1 cellular context compared by ENCODE assay signal in the genomic region with DNA sequence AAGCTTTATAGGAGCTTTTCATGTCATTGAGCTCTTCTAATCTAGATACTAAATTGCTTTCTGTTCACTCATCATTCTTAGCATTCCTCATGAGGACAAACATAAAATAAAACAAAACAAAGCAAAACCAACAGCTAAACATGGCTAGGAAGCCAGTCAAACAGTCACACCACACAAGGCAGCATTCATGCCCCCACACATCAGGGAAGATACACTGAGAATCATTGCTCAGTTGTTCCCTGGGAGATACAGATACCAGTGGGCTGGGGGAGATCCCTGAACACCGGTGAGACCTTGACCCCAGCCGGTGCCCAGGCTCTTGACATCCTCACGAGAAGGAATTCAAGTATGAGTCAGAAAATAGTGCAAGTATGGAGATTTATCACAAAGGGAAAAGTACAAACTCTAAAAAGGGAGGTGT.
TF ChIP-seq lines count a peak whose summit lies in the region.

No MANE protein-coding gene starts in this region.

TF ChIP-seq in H1, 55 proteins besides CTCF, POLR2A, EP300 and RAD21:
- TF ChIP-seq BACH1 (IDR thresholded peaks at IDR 0.05; ENCODE audit: low read length): no peak
- TF ChIP-seq EGR1 (IDR thresholded peaks at IDR 0.05; ENCODE audit: borderline replicate concordance, low read depth, low read length): no peak
- no peak for TF ChIP-seq RFX5 (IDR thresholded peaks at IDR 0.05; ENCODE audit: borderline replicate concordance, low read depth, low read length)
- TF ChIP-seq RBBP5 (IDR thresholded peaks at IDR 0.05; ENCODE audit: borderline replicate concordance, low read depth, low read length): no peak
- no peak for TF ChIP-seq SIRT6 (IDR thresholded peaks at IDR 0.05; ENCODE audit: low read length)
- no peak for TF ChIP-seq CBX5 (IDR thresholded peaks at IDR 0.05; ENCODE audit: low read depth, low read length)
- no peak for TF ChIP-seq HDAC2 (IDR thresholded peaks at IDR 0.05; ENCODE audit: borderline replicate concordance in 1 of 2, low read depth in 2 of 2, low read length in 2 of 2)
- no peak for TF ChIP-seq TEAD4 (IDR thresholded peaks at IDR 0.05; ENCODE audit: low read depth, low read length)
- TF ChIP-seq, protein P1, sequence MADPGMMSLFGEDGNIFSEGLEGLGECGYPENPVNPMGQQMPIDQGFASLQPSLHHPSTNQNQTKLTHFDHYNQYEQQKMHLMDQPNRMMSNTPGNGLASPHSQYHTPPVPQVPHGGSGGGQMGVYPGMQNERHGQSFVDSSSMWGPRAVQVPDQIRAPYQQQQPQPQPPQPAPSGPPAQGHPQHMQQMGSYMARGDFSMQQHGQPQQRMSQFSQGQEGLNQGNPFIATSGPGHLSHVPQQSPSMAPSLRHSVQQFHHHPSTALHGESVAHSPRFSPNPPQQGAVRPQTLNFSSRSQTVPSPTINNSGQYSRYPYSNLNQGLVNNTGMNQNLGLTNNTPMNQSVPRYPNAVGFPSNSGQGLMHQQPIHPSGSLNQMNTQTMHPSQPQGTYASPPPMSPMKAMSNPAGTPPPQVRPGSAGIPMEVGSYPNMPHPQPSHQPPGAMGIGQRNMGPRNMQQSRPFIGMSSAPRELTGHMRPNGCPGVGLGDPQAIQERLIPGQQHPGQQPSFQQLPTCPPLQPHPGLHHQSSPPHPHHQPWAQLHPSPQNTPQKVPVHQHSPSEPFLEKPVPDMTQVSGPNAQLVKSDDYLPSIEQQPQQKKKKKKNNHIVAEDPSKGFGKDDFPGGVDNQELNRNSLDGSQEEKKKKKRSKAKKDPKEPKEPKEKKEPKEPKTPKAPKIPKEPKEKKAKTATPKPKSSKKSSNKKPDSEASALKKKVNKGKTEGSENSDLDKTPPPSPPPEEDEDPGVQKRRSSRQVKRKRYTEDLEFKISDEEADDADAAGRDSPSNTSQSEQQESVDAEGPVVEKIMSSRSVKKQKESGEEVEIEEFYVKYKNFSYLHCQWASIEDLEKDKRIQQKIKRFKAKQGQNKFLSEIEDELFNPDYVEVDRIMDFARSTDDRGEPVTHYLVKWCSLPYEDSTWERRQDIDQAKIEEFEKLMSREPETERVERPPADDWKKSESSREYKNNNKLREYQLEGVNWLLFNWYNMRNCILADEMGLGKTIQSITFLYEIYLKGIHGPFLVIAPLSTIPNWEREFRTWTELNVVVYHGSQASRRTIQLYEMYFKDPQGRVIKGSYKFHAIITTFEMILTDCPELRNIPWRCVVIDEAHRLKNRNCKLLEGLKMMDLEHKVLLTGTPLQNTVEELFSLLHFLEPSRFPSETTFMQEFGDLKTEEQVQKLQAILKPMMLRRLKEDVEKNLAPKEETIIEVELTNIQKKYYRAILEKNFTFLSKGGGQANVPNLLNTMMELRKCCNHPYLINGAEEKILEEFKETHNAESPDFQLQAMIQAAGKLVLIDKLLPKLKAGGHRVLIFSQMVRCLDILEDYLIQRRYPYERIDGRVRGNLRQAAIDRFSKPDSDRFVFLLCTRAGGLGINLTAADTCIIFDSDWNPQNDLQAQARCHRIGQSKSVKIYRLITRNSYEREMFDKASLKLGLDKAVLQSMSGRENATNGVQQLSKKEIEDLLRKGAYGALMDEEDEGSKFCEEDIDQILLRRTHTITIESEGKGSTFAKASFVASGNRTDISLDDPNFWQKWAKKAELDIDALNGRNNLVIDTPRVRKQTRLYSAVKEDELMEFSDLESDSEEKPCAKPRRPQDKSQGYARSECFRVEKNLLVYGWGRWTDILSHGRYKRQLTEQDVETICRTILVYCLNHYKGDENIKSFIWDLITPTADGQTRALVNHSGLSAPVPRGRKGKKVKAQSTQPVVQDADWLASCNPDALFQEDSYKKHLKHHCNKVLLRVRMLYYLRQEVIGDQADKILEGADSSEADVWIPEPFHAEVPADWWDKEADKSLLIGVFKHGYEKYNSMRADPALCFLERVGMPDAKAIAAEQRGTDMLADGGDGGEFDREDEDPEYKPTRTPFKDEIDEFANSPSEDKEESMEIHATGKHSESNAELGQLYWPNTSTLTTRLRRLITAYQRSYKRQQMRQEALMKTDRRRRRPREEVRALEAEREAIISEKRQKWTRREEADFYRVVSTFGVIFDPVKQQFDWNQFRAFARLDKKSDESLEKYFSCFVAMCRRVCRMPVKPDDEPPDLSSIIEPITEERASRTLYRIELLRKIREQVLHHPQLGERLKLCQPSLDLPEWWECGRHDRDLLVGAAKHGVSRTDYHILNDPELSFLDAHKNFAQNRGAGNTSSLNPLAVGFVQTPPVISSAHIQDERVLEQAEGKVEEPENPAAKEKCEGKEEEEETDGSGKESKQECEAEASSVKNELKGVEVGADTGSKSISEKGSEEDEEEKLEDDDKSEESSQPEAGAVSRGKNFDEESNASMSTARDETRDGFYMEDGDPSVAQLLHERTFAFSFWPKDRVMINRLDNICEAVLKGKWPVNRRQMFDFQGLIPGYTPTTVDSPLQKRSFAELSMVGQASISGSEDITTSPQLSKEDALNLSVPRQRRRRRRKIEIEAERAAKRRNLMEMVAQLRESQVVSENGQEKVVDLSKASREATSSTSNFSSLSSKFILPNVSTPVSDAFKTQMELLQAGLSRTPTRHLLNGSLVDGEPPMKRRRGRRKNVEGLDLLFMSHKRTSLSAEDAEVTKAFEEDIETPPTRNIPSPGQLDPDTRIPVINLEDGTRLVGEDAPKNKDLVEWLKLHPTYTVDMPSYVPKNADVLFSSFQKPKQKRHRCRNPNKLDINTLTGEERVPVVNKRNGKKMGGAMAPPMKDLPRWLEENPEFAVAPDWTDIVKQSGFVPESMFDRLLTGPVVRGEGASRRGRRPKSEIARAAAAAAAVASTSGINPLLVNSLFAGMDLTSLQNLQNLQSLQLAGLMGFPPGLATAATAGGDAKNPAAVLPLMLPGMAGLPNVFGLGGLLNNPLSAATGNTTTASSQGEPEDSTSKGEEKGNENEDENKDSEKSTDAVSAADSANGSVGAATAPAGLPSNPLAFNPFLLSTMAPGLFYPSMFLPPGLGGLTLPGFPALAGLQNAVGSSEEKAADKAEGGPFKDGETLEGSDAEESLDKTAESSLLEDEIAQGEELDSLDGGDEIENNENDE (IDR thresholded peaks at IDR 0.05; ENCODE audit: insufficient replicate concordance, low read length): no peak
- no peak for TF ChIP-seq YY1 (IDR thresholded peaks at IDR 0.05; ENCODE audit: low read depth, low read length)
- TF ChIP-seq SUZ12 (IDR thresholded peaks at IDR 0.05; ENCODE audit: low read length): no peak
- no peak for TF ChIP-seq MAFK (IDR thresholded peaks at IDR 0.05; ENCODE audit: low read depth, low read length)
- TF ChIP-seq, protein P2, sequence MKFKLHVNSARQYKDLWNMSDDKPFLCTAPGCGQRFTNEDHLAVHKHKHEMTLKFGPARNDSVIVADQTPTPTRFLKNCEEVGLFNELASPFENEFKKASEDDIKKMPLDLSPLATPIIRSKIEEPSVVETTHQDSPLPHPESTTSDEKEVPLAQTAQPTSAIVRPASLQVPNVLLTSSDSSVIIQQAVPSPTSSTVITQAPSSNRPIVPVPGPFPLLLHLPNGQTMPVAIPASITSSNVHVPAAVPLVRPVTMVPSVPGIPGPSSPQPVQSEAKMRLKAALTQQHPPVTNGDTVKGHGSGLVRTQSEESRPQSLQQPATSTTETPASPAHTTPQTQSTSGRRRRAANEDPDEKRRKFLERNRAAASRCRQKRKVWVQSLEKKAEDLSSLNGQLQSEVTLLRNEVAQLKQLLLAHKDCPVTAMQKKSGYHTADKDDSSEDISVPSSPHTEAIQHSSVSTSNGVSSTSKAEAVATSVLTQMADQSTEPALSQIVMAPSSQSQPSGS (IDR thresholded peaks at IDR 0.05; ENCODE audit: low read length): no peak
- no peak for TF ChIP-seq POLR2AphosphoS5 (IDR thresholded peaks at IDR 0.05; ENCODE audit: low read depth, low read length)
- no peak for TF ChIP-seq SAP30 (IDR thresholded peaks at IDR 0.05; ENCODE audit: insufficient read depth, insufficient replicate concordance, low read length)
- no peak for TF ChIP-seq TCF12 (IDR thresholded peaks at IDR 0.05; ENCODE audit: low read depth, low read length)
- TF ChIP-seq CEBPB (IDR thresholded peaks at IDR 0.05; ENCODE audit: low read depth, low read length): no peak
